20 cellular contexts compared by ENCODE assay signal in the genomic region with DNA sequence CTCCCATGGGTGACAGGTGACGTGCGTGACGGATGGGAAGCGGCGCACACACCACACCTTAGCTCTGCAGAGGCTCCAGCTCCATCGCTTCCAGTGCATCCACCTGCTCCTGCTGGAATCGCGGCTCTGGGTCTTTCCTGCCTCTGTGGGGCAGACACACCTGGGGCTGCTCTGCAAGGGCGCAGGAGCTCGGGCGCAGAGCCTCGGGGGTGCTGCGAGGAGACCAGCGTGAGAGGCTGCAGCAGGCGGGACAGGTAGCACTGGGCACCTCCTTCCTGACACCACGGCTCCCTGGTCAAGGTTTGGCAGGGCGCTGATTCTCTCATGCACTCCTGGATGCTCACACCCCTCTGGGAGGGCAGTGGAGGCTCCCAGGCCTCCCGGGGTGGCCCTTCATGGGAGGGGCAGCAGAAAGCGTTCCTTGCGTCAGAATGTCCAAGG.
"Had no signal": no experiment of that assay in that cellular context is flagged by ENCODE, and none has a peak within 500 bp of the region (broad histone marks: within the 10 kb centered on the region; RNA-seq: fewer than 3 reads in every experiment).

No MANE protein-coding gene starts in this region.

- H3K27ac Mint-ChIP-seq: activated CD4-positive, alpha-beta memory T cell treated with anti-CD3 and anti-CD28 coated beads, Interleukin-2, amount 10 ng/mL, durations not matched to agents 7 days and 5 days; activated naive CD8-positive, alpha-beta T cell treated with anti-CD3 and anti-CD28 coated beads, Interleukin-2, amount 10 ng/mL, durations not matched to agents 7 days and 5 days; activated T-cell treated with anti-CD3 and anti-CD28 coated beads, Interleukin-2, amount 50 U/mL, for 72 hours; T-helper 17 cell had no signal

- H3K27me3 Mint-ChIP-seq: activated CD4-positive, alpha-beta memory T cell treated with anti-CD3 and anti-CD28 coated beads, Interleukin-2, amount 10 ng/mL, durations not matched to agents 7 days and 5 days; activated naive CD8-positive, alpha-beta T cell treated with anti-CD3 and anti-CD28 coated beads, Interleukin-2, amount 10 ng/mL, durations not matched to agents 7 days and 5 days; T-helper 17 cell had no signal

- H3K9me3 ChIP-seq: adrenal gland had no signal

- H3K36me3 ChIP-seq: adrenal gland had no signal

- H3K27ac ChIP-seq: adrenal gland, VCaP had no signal

- H3K4me3 Mint-ChIP-seq: activated CD4-positive, alpha-beta memory T cell treated with anti-CD3 and anti-CD28 coated beads, Interleukin-2, amount 10 ng/mL, durations not matched to agents 7 days and 5 days; activated naive CD8-positive, alpha-beta T cell treated with anti-CD3 and anti-CD28 coated beads, Interleukin-2, amount 10 ng/mL, durations not matched to agents 7 days and 5 days; activated T-cell treated with anti-CD3 and anti-CD28 coated beads, Interleukin-2, amount 50 U/mL, for 72 hours; T-helper 17 cell had no signal

- H3K4me1 ChIP-seq: adrenal gland had no signal

- H3K36me3 Mint-ChIP-seq: activated naive CD8-positive, alpha-beta T cell treated with anti-CD3 and anti-CD28 coated beads, Interleukin-2, amount 10 ng/mL, durations not matched to agents 7 days and 5 days had no signal

- ATAC-seq: activated T-cell treated with anti-CD3 and anti-CD28 coated beads, Interleukin-2, amount 50 U/mL, for 72 hours; T-helper 17 cell had no signal

- DNase-seq: activated CD4-positive, alpha-beta memory T cell treated with anti-CD3 and anti-CD28 coated beads, Interleukin-2, amount 10 ng/mL, durations not matched to agents 7 days and 5 days; activated CD4-positive, alpha-beta T cell treated with anti-CD3 and anti-CD28 coated beads, Interleukin-2, amount 50 U/mL, for 1 hour; activated CD4-positive, CD25-positive, alpha-beta regulatory T cell; activated CD8-positive, alpha-beta memory T cell treated with anti-CD3 and anti-CD28 coated beads, Interleukin-2, amount 50 U/mL, for 4 hours; activated naive CD4-positive, alpha-beta T cell treated with anti-CD3 and anti-CD28 coated beads, Interleukin-2, amount 50 U/mL, for 16 hours; activated naive CD8-positive, alpha-beta T cell treated with anti-CD3 and anti-CD28 coated beads, Interleukin-2, amount 10 ng/mL, durations not matched to agents 7 days and 5 days; activated T-cell treated with anti-CD3 and anti-CD28 coated beads, Interleukin-2, amount 50 U/mL, for 72 hours; adrenal gland; central memory CD4-positive, alpha-beta T cell; KG1; NCI-H1048; NCI-H146; NCI-H187 treated with DMSO at 0.1 percent for 48 hours; NCI-H2081 treated with DMSO at 0.1 percent for 48 hours; NCI-H2171 treated with DMSO at 0.1 percent for 48 hours; NCI-H226; SHP77; T-helper 17 cell; T-helper 9 cell had no signal

- H3K4me3 ChIP-seq: adrenal gland had no signal

- H3K4me1 Mint-ChIP-seq: activated CD4-positive, alpha-beta memory T cell treated with anti-CD3 and anti-CD28 coated beads, Interleukin-2, amount 10 ng/mL, durations not matched to agents 7 days and 5 days; activated naive CD8-positive, alpha-beta T cell treated with anti-CD3 and anti-CD28 coated beads, Interleukin-2, amount 10 ng/mL, durations not matched to agents 7 days and 5 days; T-helper 17 cell had no signal
